In genomic region chr12:10641735-10642500, GRCh38 we compare ENCODE assay signal across 17 cellular contexts. TPM values are rescaled to one million over a fixed set of nuclear protein-coding genes. Genes with fewer than 3 reads are reported as not detected.
DNase-seq lines count a peak whose midpoint lies in the region; ATAC-seq and TF ChIP-seq lines count a peak whose summit lies in the region.
"Had no signal": no experiment of that assay in that cellular context is flagged by ENCODE, and none has a peak within 500 bp of the region (broad histone marks: within the 10 kb centered on the region; RNA-seq: fewer than 3 reads in every experiment).

No MANE protein-coding gene starts in this region.

- POLR2A ChIA-PET in activated CD8-positive, alpha-beta T cell treated with anti-CD3 and anti-CD28 coated beads, Interleukin-2, amount 10 ng/mL, durations not matched to agents 7 days and 5 days (lab: Charles Lee), result no interaction called here

- H3K36me3 ChIP-seq in adipocyte (ENCODE audit: control insufficient read depth, insufficient read depth, low read length, severe bottlenecking), result no peaks in the 10 kb centered on the region
- H3K36me3 ChIP-seq: heart left ventricle had no signal

- peaks cover 9% of the 10 kb centered on the region for H3K36me3 Mint-ChIP-seq in activated T-cell treated with anti-CD3 and anti-CD28 coated beads, Interleukin-2, amount 50 U/mL, for 24 hours (ENCODE audit: low read depth)
- peaks cover 27% of the 10 kb centered on the region for H3K36me3 Mint-ChIP-seq in activated CD8-positive, alpha-beta T cell treated with anti-CD3 and anti-CD28 coated beads, Interleukin-2, amount 10 ng/mL, durations not matched to agents 7 days and 5 days (ENCODE audit: low read depth)

- H3K4me3 ChIP-seq in HFF-Myc (replicated peaks; ENCODE audit: low read depth, low read length), result no peak overlapping the region
- H3K4me3 ChIP-seq in adipocyte (ENCODE audit: low read length), result no peak overlapping the region
- no peak overlapping the region for H3K4me3 ChIP-seq in fibroblast of the aortic adventitia (ENCODE audit: low read depth, low read length)
- H3K4me3 ChIP-seq: heart left ventricle, K562 had no signal

- H3K9me3 ChIP-seq in adipocyte (ENCODE audit: control insufficient read depth, low read length), result peaks cover 22% of the 10 kb centered on the region

- DNase-seq in HFF-Myc (ENCODE audit: extremely low read depth, low read depth) (peak; percentile 14), adipocyte (ENCODE audit: low read depth) (peak; percentile 38), fibroblast of the aortic adventitia (ENCODE audit: low read depth) (peak; percentile 65), pulmonary artery endothelial cell (ENCODE audit: low read depth, low spot score) (peak; percentile 98), NOMO-1 treated with dmso at 0.1 percent for 144 hours (lab: John Stamatoyannopoulos, UW; ENCODE audit: unreplicated experiment) (no peak)
- no peak for DNase-seq in activated T-cell treated with anti-CD3 and anti-CD28 coated beads, Interleukin-2, amount 50 U/mL, for 24 hours
- DNase-seq in activated CD8-positive, alpha-beta T cell treated with anti-CD3 and anti-CD28 coated beads, Interleukin-2, amount 10 ng/mL, durations not matched to agents 7 days and 5 days, result no peak
- DNase-seq: activated CD4-positive, alpha-beta T cell treated with anti-CD3 and anti-CD28 coated beads, Interleukin-2, amount 10 ng/mL, durations not matched to agents 7 days and 5 days; activated effector memory CD4-positive, alpha-beta T cell treated with Interleukin-2 at 50 U/mL for 16 hours; COR-L47; heart left ventricle; mesendoderm; substantia nigra; T-helper 1 cell had no signal

- no peaks in the 10 kb centered on the region for H3K4me1 Mint-ChIP-seq in activated T-cell treated with anti-CD3 and anti-CD28 coated beads, Interleukin-2, amount 50 U/mL, for 24 hours (ENCODE audit: low read depth)
- no peaks in the 10 kb centered on the region for H3K4me1 Mint-ChIP-seq in activated CD8-positive, alpha-beta T cell treated with anti-CD3 and anti-CD28 coated beads, Interleukin-2, amount 10 ng/mL, durations not matched to agents 7 days and 5 days (ENCODE audit: low read depth)
- H3K4me1 Mint-ChIP-seq: activated CD4-positive, alpha-beta T cell treated with anti-CD3 and anti-CD28 coated beads, Interleukin-2, amount 10 ng/mL, durations not matched to agents 7 days and 5 days had no signal

- ATAC-seq in activated CD8-positive, alpha-beta T cell treated with anti-CD3 and anti-CD28 coated beads, Interleukin-2, amount 10 ng/mL, durations not matched to agents 7 days and 5 days, result no peak
- ATAC-seq in GM21619 (IDR thresholded peaks at IDR 0.05; ENCODE audit: unreplicated experiment), result no peak
- ATAC-seq: K562 had no signal

- TF ChIP-seq CTCF in HFF-Myc (IDR thresholded peaks at IDR 0.05; ENCODE audit: low read depth, low read length, missing control alignments) (no peak), fibroblast of the aortic adventitia (IDR thresholded peaks at IDR 0.05; ENCODE audit: insufficient read depth, low read length) (no peak)

- peaks cover 25% of the 10 kb centered on the region for H3K9me3 Mint-ChIP-seq in activated T-cell treated with anti-CD3 and anti-CD28 coated beads, Interleukin-2, amount 50 U/mL, for 24 hours
- peaks cover 23% of the 10 kb centered on the region for H3K9me3 Mint-ChIP-seq in activated CD8-positive, alpha-beta T cell treated with anti-CD3 and anti-CD28 coated beads, Interleukin-2, amount 10 ng/mL, durations not matched to agents 7 days and 5 days (ENCODE audit: insufficient read depth)

- no peak overlapping the region for H3K27ac Mint-ChIP-seq in activated T-cell treated with anti-CD3 and anti-CD28 coated beads, Interleukin-2, amount 50 U/mL, for 24 hours
- no peak overlapping the region for H3K27ac Mint-ChIP-seq in activated CD8-positive, alpha-beta T cell treated with anti-CD3 and anti-CD28 coated beads, Interleukin-2, amount 10 ng/mL, durations not matched to agents 7 days and 5 days
- H3K27ac Mint-ChIP-seq: activated CD4-positive, alpha-beta T cell treated with anti-CD3 and anti-CD28 coated beads, Interleukin-2, amount 10 ng/mL, durations not matched to agents 7 days and 5 days; progenitor cell of endocrine pancreas had no signal

- CTCF ChIA-PET in activated CD8-positive, alpha-beta T cell treated with anti-CD3 and anti-CD28 coated beads, Interleukin-2, amount 10 ng/mL, durations not matched to agents 7 days and 5 days (lab: Charles Lee), result interaction anchor here (1.8 kb wide), 1 partner anchor 108 kb away, joined by 5 read pairs; no protein-coding TSS in a partner anchor

- peaks cover 6% of the 10 kb centered on the region for H3K4me1 ChIP-seq in adipocyte (ENCODE audit: control insufficient read depth, insufficient read depth, low read length)
- H3K4me1 ChIP-seq: heart left ventricle had no signal

- H3K27me3 ChIP-seq in adipocyte (replicated peaks; ENCODE audit: control insufficient read depth, insufficient read depth, low read length), result no peaks in the 10 kb centered on the region

- peaks cover 3% of the 10 kb centered on the region for H3K27me3 Mint-ChIP-seq in activated T-cell treated with anti-CD3 and anti-CD28 coated beads, Interleukin-2, amount 50 U/mL, for 24 hours
- H3K27me3 Mint-ChIP-seq in activated CD8-positive, alpha-beta T cell treated with anti-CD3 and anti-CD28 coated beads, Interleukin-2, amount 10 ng/mL, durations not matched to agents 7 days and 5 days (ENCODE audit: low read depth), result peaks cover 2% of the 10 kb centered on the region

- no peak overlapping the region for H3K9ac ChIP-seq in adipocyte (ENCODE audit: low read length)

- H3K4me3 Mint-ChIP-seq in activated T-cell treated with anti-CD3 and anti-CD28 coated beads, Interleukin-2, amount 50 U/mL, for 24 hours, result no peak overlapping the region
- no peak overlapping the region for H3K4me3 Mint-ChIP-seq in activated CD8-positive, alpha-beta T cell treated with anti-CD3 and anti-CD28 coated beads, Interleukin-2, amount 10 ng/mL, durations not matched to agents 7 days and 5 days
- H3K4me3 Mint-ChIP-seq: activated CD4-positive, alpha-beta T cell treated with anti-CD3 and anti-CD28 coated beads, Interleukin-2, amount 10 ng/mL, durations not matched to agents 7 days and 5 days had no signal

RNA-seq across cellular contexts. Expression of gene MAGOHB, which starts 28.5 kb away (rescaled TPM):
- total RNA-seq in fibroblast of the aortic adventitia (ENCODE audit: low replicate concordance) (31.7 and 36.6 TPM in 2 replicates), pulmonary artery endothelial cell (26.1 and 34.1 TPM in 2 replicates)
- total RNA-seq in activated CD8-positive, alpha-beta T cell treated with anti-CD3 and anti-CD28 coated beads, Interleukin-2, amount 10 ng/mL, durations not matched to agents 7 days and 5 days, result 10 to 100 TPM; 73.9 to 76.9 TPM

RNA-seq across cellular contexts. Expression of gene STYK1, which starts 31.9 kb away (rescaled TPM):
- total RNA-seq in fibroblast of the aortic adventitia (ENCODE audit: low replicate concordance) (0.27 TPM in 1 of 2 replicates, not detected in the other), pulmonary artery endothelial cell (21.8 and 25.5 TPM in 2 replicates)
- 1 to 10 TPM; 5.3 to 5.9 TPM for total RNA-seq in activated CD8-positive, alpha-beta T cell treated with anti-CD3 and anti-CD28 coated beads, Interleukin-2, amount 10 ng/mL, durations not matched to agents 7 days and 5 days

Comparison
In these comparisons a context has a peak if more than half of its experiments do, and no peak if none do; other contexts are left out.
1. DNase-seq: peak in HFF-Myc (single experiment), adipocyte (single experiment), fibroblast of the aortic adventitia (single experiment) and pulmonary artery endothelial cell (single experiment); none in activated T-cell treated with anti-CD3 and anti-CD28 coated beads, Interleukin-2, amount 50 U/mL, for 24 hours (single experiment), activated CD8-positive, alpha-beta T cell treated with anti-CD3 and anti-CD28 coated beads, Interleukin-2, amount 10 ng/mL, durations not matched to agents 7 days and 5 days (single experiment) and NOMO-1 treated with dmso at 0.1 percent for 144 hours (single experiment).